Comparison of ENCODE assay signal across 8 cellular contexts in genomic region chr19:52237771-52238400, GRCh38. TPM values are rescaled to one million over a fixed set of nuclear protein-coding genes. Genes with fewer than 3 reads are reported as not detected.
DNase-seq lines count a peak whose midpoint lies in the region; ATAC-seq, FAIRE-seq and TF ChIP-seq lines count a peak whose summit lies in the region.

No MANE protein-coding gene starts in this region.

- H3K27ac Mint-ChIP-seq in Caco-2 (ENCODE audit: unreplicated experiment) (no peak overlapping the region), glutamatergic neuron (ENCODE audit: unreplicated experiment) (no peak overlapping the region)
- H3K27ac Mint-ChIP-seq in activated naive CD4-positive, alpha-beta T cell treated with anti-CD3 and anti-CD28 coated beads for 36 hours: no peak overlapping the region

- no peak overlapping the region for H3K4me3 ChIP-seq in Caco-2 (ENCODE audit: low read depth, low read length)
- H3K4me3 ChIP-seq in RWPE2 (ENCODE audit: severe bottlenecking): no peak overlapping the region

- H3K4me1 ChIP-seq in Caco-2 (no peaks in the 10 kb centered on the region), RWPE2 (ENCODE audit: insufficient read depth, poor library complexity, severe bottlenecking) (no peaks in the 10 kb centered on the region)

- POLR2A ChIA-PET in Caco-2 (lab: Charles Lee): no interaction called here

- H3K9me3 Mint-ChIP-seq in Caco-2 (ENCODE audit: unreplicated experiment) (peaks cover 20% of the 10 kb centered on the region), glutamatergic neuron (ENCODE audit: unreplicated experiment) (peaks cover 3% of the 10 kb centered on the region)
- H3K9me3 Mint-ChIP-seq in activated naive CD4-positive, alpha-beta T cell treated with anti-CD3 and anti-CD28 coated beads for 36 hours: no peaks in the 10 kb centered on the region

- no peak overlapping the region for H3K4me3 Mint-ChIP-seq in Caco-2 (ENCODE audit: unreplicated experiment)
- no peak overlapping the region for H3K4me3 Mint-ChIP-seq in activated naive CD4-positive, alpha-beta T cell treated with anti-CD3 and anti-CD28 coated beads for 36 hours
- H3K4me3 Mint-ChIP-seq in glutamatergic neuron (ENCODE audit: unreplicated experiment): peak overlapping the region; percentile 18

- no TSS peak for BruUV-seq in Caco-2 (replicated peaks; lab: Mats Ljungman, UMichigan)

- no peaks in the 10 kb centered on the region for H3K27me3 Mint-ChIP-seq in Caco-2 (ENCODE audit: insufficient read depth, unreplicated experiment)
- H3K27me3 Mint-ChIP-seq in activated naive CD4-positive, alpha-beta T cell treated with anti-CD3 and anti-CD28 coated beads for 36 hours (ENCODE audit: low read depth): no peaks in the 10 kb centered on the region
- H3K27me3 Mint-ChIP-seq in glutamatergic neuron (ENCODE audit: unreplicated experiment): no peaks in the 10 kb centered on the region

- peak; percentile 52 to 69 for DNase-seq in Caco-2
- DNase-seq in HTR-8/SVneo (ENCODE audit: insufficient read length, low spot score): peak; percentile 26
- no peak for DNase-seq in RWPE2 (ENCODE audit: low spot score)
- peak; percentile 75 for DNase-seq in activated naive CD4-positive, alpha-beta T cell treated with anti-CD3 and anti-CD28 coated beads for 36 hours
- peak; percentile 66 for DNase-seq in glutamatergic neuron
- DNase-seq in putamen (ENCODE audit: low spot score): peak; percentile 60

- peak; percentile 44; the same call in 2 of the 3 replicates for ATAC-seq in RWPE2 (ENCODE audit: low read depth)
- no peak for ATAC-seq in HG03442 (IDR thresholded peaks at IDR 0.05; ENCODE audit: unreplicated experiment)
- ATAC-seq in HG03108 (IDR thresholded peaks at IDR 0.05; ENCODE audit: unreplicated experiment): no peak

- TF ChIP-seq CTCF in Caco-2 (IDR thresholded peaks at IDR 0.05; ENCODE audit: insufficient read depth in 1 of 2, low read depth in 1 of 2, low read length in 1 of 2, severe bottlenecking in 1 of 2, unreplicated experiment in 1 of 2): peak; percentile 88 to 90
- TF ChIP-seq CTCF in RWPE2 (IDR thresholded peaks at IDR 0.05; ENCODE audit: poor library complexity, severe bottlenecking): peak; percentile 89
- peak; percentile 96 for TF ChIP-seq CTCF in glutamatergic neuron (IDR thresholded peaks at IDR 0.05; ENCODE audit: partially characterized antibody, unreplicated experiment)

- H3K36me3 ChIP-seq in Caco-2 (ENCODE audit: control insufficient read depth, insufficient read depth, low read length) (no peaks in the 10 kb centered on the region), RWPE2 (ENCODE audit: low read depth) (no peaks in the 10 kb centered on the region)

- H3K9me3 ChIP-seq in Caco-2: no peaks in the 10 kb centered on the region
- no peaks in the 10 kb centered on the region for H3K9me3 ChIP-seq in RWPE2 (ENCODE audit: severe bottlenecking)

- H3K36me3 Mint-ChIP-seq in Caco-2 (ENCODE audit: insufficient read depth, unreplicated experiment) (no peaks in the 10 kb centered on the region), glutamatergic neuron (ENCODE audit: unreplicated experiment) (no peaks in the 10 kb centered on the region)
- H3K36me3 Mint-ChIP-seq in activated naive CD4-positive, alpha-beta T cell treated with anti-CD3 and anti-CD28 coated beads for 36 hours (ENCODE audit: low read depth): no peaks in the 10 kb centered on the region

- H3K4me1 Mint-ChIP-seq in Caco-2 (ENCODE audit: low read depth, unreplicated experiment) (no peaks in the 10 kb centered on the region), glutamatergic neuron (ENCODE audit: low read depth, unreplicated experiment) (no peaks in the 10 kb centered on the region)
- H3K4me1 Mint-ChIP-seq in activated naive CD4-positive, alpha-beta T cell treated with anti-CD3 and anti-CD28 coated beads for 36 hours (ENCODE audit: low read depth): no peaks in the 10 kb centered on the region

- no peak for FAIRE-seq in HTR-8/SVneo (lab: Jason Lieb, UNC)

- no peak overlapping the region for H3K27ac ChIP-seq in RWPE2 (ENCODE audit: poor library complexity, severe bottlenecking)

- H3K27me3 ChIP-seq in Caco-2 (replicated peaks; ENCODE audit: control insufficient read depth, insufficient read depth, low read length) (no peaks in the 10 kb centered on the region), RWPE2 (ENCODE audit: insufficient read depth, poor library complexity, severe bottlenecking) (no peaks in the 10 kb centered on the region)

- CTCF ChIA-PET in Caco-2 (lab: Charles Lee): interaction anchor here (1.1 kb wide), 1 partner anchor 98 kb away, joined by 3 read pairs; the partner anchor contains the start of gene ZNF616
- CTCF ChIA-PET in activated naive CD4-positive, alpha-beta T cell treated with anti-CD3 and anti-CD28 coated beads for 36 hours (lab: Charles Lee): interaction anchor here (0.5 to 1.6 kb wide), 10 partner anchors 9 to 460 kb away, joined by 3 to 15 read pairs (median 6); partner anchors contain the start of genes PPP2R1A, ZNF616 and ZNF836

- intact Hi-C loops in Caco-2 (cut with micrococcal nuclease; ENCODE audit: unreplicated experiment): loop anchor here (5.0 kb wide), 1 partner anchor 51 kb away; no protein-coding TSS in a partner anchor
- intact Hi-C loops in activated naive CD4-positive, alpha-beta T cell treated with anti-CD3 and anti-CD28 coated beads for 36 hours (cut with micrococcal nuclease): loop anchor here (1.0 to 10.0 kb wide), 4 partner anchors 99 to 536 kb away; partner anchors contain the start of genes ZNF613 and ZNF616

RNA-seq across cellular contexts. Expression of gene ZNF766, which starts 31.5 kb away (rescaled TPM):
- total RNA-seq in Caco-2 (2022): 12.1 and 12.9 TPM in 2 replicates
- 10 to 100 TPM; 22.3 to 23.6 TPM for total RNA-seq in activated naive CD4-positive, alpha-beta T cell treated with anti-CD3 and anti-CD28 coated beads for 36 hours
- 29.9 TPM for total RNA-seq in glutamatergic neuron (ENCODE audit: unreplicated experiment)

RNA-seq across cellular contexts. Expression of gene PPP2R1A, which starts 48.0 kb away (rescaled TPM):
- total RNA-seq in Caco-2 (2022) (279 and 291 TPM in 2 replicates), glutamatergic neuron (ENCODE audit: unreplicated experiment) (311 TPM)
- 100 to 1,000 TPM; 228 to 232 TPM for total RNA-seq in activated naive CD4-positive, alpha-beta T cell treated with anti-CD3 and anti-CD28 coated beads for 36 hours

RNA-seq across cellular contexts. Expression of gene ZNF480, which starts 59.1 kb away (rescaled TPM):
- total RNA-seq in Caco-2 (2022): 16.9 and 17.7 TPM in 2 replicates
- total RNA-seq in activated naive CD4-positive, alpha-beta T cell treated with anti-CD3 and anti-CD28 coated beads for 36 hours: 1 to 10 TPM; 3.7 to 4.2 TPM
- total RNA-seq in glutamatergic neuron (ENCODE audit: unreplicated experiment): 21.8 TPM
